Comparison of ENCODE assay signal across 1 cellular context in the genomic region with DNA sequence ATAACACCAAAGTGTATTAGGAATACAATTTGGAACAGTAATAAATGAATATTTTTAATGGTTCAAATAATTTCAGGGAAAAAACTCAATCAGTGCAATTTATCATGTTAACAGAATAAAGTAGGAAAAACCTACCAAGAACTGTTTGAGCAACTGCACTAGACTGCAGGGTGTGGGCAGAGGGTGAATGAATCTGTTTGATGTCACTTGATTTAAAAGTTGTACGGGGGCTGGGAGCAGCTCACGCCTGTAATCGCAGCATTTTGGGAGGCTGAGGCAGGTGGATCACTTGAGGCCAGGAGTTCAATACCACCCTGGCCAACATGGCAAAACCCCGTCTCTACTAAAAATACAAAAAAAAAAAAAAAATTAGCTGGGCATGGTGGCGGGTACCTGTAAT. TPM values are rescaled to one million over a fixed set of nuclear protein-coding genes. Genes with fewer than 3 reads are reported as not detected.
"Had no signal": no experiment of that assay in that cellular context is flagged by ENCODE, and none has a peak within 500 bp of the region (broad histone marks: within the 10 kb centered on the region; RNA-seq: fewer than 3 reads in every experiment).

No MANE protein-coding gene starts in this region.

RNA-seq across cellular contexts. Expression of gene GTF2IRD1, which starts 42.1 kb away (rescaled TPM):
- polyA plus RNA-seq: IgD-negative memory B cell had no signal
